In the genomic region with DNA sequence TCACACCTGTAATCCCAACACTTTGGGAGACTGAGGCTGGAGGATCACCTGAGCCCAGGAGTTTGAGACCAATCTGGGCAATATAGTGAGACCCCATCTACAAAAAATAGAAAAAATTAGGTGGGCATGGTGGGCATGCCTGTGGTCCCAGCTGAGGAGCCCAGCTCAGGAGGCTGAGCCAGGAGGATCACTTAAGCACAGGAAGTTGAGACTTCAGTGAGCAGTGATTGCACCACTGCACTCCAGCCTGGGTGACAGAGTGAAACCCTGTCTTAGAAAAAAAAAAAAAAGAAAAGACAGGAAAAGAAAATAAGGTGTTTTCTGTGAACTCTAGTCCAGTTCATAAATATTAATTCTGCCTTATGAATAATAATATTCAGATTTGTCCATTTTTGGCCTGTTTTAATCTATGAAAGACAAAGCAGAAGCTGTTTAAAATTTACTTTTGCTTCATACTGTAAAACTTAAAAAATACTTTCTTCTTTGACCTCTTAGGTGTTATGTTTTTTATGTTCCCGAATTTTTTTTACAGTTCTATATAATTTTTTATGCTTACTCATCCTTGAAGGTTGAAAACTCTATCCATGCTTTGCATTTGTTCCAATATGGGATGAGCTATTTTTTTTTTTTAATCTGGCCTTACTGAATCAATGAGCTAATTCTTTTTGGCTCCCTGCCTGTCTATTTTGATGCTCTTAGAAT, we compare ENCODE assay signal across 16 cellular contexts. TPM values are rescaled to one million over a fixed set of nuclear protein-coding genes. Genes with fewer than 3 reads are reported as not detected.
A peak's percentile ranks its signal among the peaks of the same experiment; 100 is the strongest.
DNase-seq lines count a peak whose midpoint lies in the region; ATAC-seq, FAIRE-seq and TF ChIP-seq lines count a peak whose summit lies in the region.
"Had no signal": no experiment of that assay in that cellular context is flagged by ENCODE, and none has a peak within 500 bp of the region (broad histone marks: within the 10 kb centered on the region; RNA-seq: fewer than 3 reads in every experiment).

No MANE protein-coding gene starts in this region.

- H3K79me1 ChIP-seq in IMR-90 (ENCODE audit: low read depth in 1 of 2, low read length in 2 of 2) (no peaks in the 10 kb centered on the region), mesenchymal stem cell (replicated peaks; ENCODE audit: low read length, poor library complexity, severe bottlenecking) (no peaks in the 10 kb centered on the region)

- in situ Hi-C loops in mammary epithelial cell (cut with MboI; ENCODE audit: low sequenced_read_pairs in 2 of 2) (no loop called here), IMR-90 (cut with MboI; ENCODE audit: low sequenced_read_pairs) (loop anchor here (25.0 kb wide), 1 partner anchor 329 kb away; no protein-coding TSS in a partner anchor), GM12878 (cut with MboI) (no loop called here)

- intact Hi-C loops in mammary epithelial cell (cut with micrococcal nuclease) (no loop called here), breast epithelium (cut with DNase I; ENCODE audit: low total_unique reads) (no loop called here), IMR-90 (cut with micrococcal nuclease) (no loop called here), GM12878 (cut with micrococcal nuclease; ENCODE audit: unreplicated experiment) (no loop called here), posterior cingulate gyrus (cut with DNase I) (no loop called here)

- no peak for TF ChIP-seq RAD21 in IMR-90 (IDR thresholded peaks at IDR 0.05; ENCODE audit: low read length)
- TF ChIP-seq RAD21 in GM12878 (IDR thresholded peaks at IDR 0.05; ENCODE audit: insufficient read depth, low read depth, low read length): no peak

- no peak for DNase-seq in mammary epithelial cell
- DNase-seq in breast epithelium (ENCODE audit: low spot score in 2 of 2): no peak
- DNase-seq in IMR-90: peak; percentile 34
- no peak for DNase-seq in GM12878 (ENCODE audit: low read depth, low spot score)
- no peak for DNase-seq in mesenchymal stem cell
- DNase-seq in small intestine: no peak
- DNase-seq in posterior cingulate gyrus: no peak
- DNase-seq in OCI-M2 (lab: John Stamatoyannopoulos, UW; ENCODE audit: unreplicated experiment): no peak
- DNase-seq: BE2C; CD4-positive, alpha-beta memory T cell; Kasumi-1; NCI-H1417; NCI-H2029 treated with DMSO at 0.1 percent for 48 hours; NCI-H345; NCI-H748 treated with DMSO at 0.1 percent for 48 hours; SHP77 treated with DMSO at 0.1 percent for 48 hours had no signal

- H3K79me2 ChIP-seq in mammary epithelial cell (ENCODE audit: insufficient read depth, low read length) (no peaks in the 10 kb centered on the region), GM12878 (ENCODE audit: control insufficient read depth, insufficient read depth, low read length) (no peaks in the 10 kb centered on the region)

- H2BK15ac ChIP-seq in IMR-90 (ENCODE audit: low read depth, low read length) (no peak overlapping the region), mesenchymal stem cell (ENCODE audit: low read depth, poor library complexity, severe bottlenecking) (no peak overlapping the region)

- H3K36me3 ChIP-seq in mammary epithelial cell (ENCODE audit: insufficient read depth, low read length) (no peaks in the 10 kb centered on the region), breast epithelium (no peaks in the 10 kb centered on the region), IMR-90 (ENCODE audit: control insufficient read depth, insufficient read depth, low read length) (no peaks in the 10 kb centered on the region), GM12878 (ENCODE audit: control insufficient read depth in 2 of 2, insufficient read depth in 2 of 2, low read length in 1 of 2) (no peaks in the 10 kb centered on the region), mesenchymal stem cell (ENCODE audit: control insufficient read depth in 1 of 2, insufficient read depth in 2 of 2, low read depth in 1 of 2, low read length in 2 of 2) (no peaks in the 10 kb centered on the region), small intestine (ENCODE audit: control insufficient read depth in 2 of 2, insufficient read depth in 2 of 2, low read length in 2 of 2) (no peaks in the 10 kb centered on the region)
- H3K36me3 ChIP-seq: BE2C had no signal

- ATAC-seq in IMR-90 (ENCODE audit: low read depth): no peak
- peak; percentile 57 for ATAC-seq in GM12878

- no peaks in the 10 kb centered on the region for H3K4me1 ChIP-seq in mammary epithelial cell (ENCODE audit: insufficient read depth, low read length)
- no peaks in the 10 kb centered on the region for H3K4me1 ChIP-seq in breast epithelium
- H3K4me1 ChIP-seq in IMR-90 (ENCODE audit: control insufficient read depth, insufficient read depth, low read length): peaks cover 2% of the 10 kb centered on the region; the same call in 1 of the 2 replicates
- H3K4me1 ChIP-seq in GM12878 (ENCODE audit: control insufficient read depth, insufficient read depth, low read length): peaks cover 20% of the 10 kb centered on the region
- H3K4me1 ChIP-seq in mesenchymal stem cell (ENCODE audit: control insufficient read depth, insufficient read depth, low read depth, low read length): peaks cover 3% of the 10 kb centered on the region
- no peaks in the 10 kb centered on the region for H3K4me1 ChIP-seq in small intestine (ENCODE audit: control insufficient read depth in 2 of 2, insufficient read depth in 1 of 2, low read depth in 1 of 2, low read length in 1 of 2)
- H3K4me1 ChIP-seq: BE2C had no signal

- no peak overlapping the region for H3K4ac ChIP-seq in IMR-90 (ENCODE audit: low read depth, low read length)
- no peak overlapping the region for H3K4ac ChIP-seq in mesenchymal stem cell (ENCODE audit: low read depth in 1 of 2, low read length in 2 of 2)

- no peak overlapping the region for H3K4me2 ChIP-seq in mammary epithelial cell (ENCODE audit: insufficient read depth, low read depth, low read length)
- no peak overlapping the region for H3K4me2 ChIP-seq in IMR-90 (ENCODE audit: low read depth, low read length)
- H3K4me2 ChIP-seq in GM12878 (ENCODE audit: control insufficient read depth, insufficient read depth): no peak overlapping the region
- no peak overlapping the region for H3K4me2 ChIP-seq in mesenchymal stem cell (ENCODE audit: low read length, poor library complexity, severe bottlenecking)

- H3K9ac ChIP-seq in mammary epithelial cell (ENCODE audit: insufficient read depth, low read length) (no peak overlapping the region), IMR-90 (ENCODE audit: low read depth, low read length) (no peak overlapping the region), GM12878 (ENCODE audit: control insufficient read depth, insufficient read depth, low read length) (no peak overlapping the region), mesenchymal stem cell (ENCODE audit: low read length) (peak overlapping the region; percentile 67)

- H3K27me3 ChIP-seq in mammary epithelial cell (ENCODE audit: insufficient read depth, low read length): no peaks in the 10 kb centered on the region
- H3K27me3 ChIP-seq in breast epithelium: no peaks in the 10 kb centered on the region
- no peaks in the 10 kb centered on the region for H3K27me3 ChIP-seq in IMR-90 (ENCODE audit: control insufficient read depth, insufficient read depth, low read length)
- no peaks in the 10 kb centered on the region for H3K27me3 ChIP-seq in GM12878 (replicated peaks in 1 of 2; ENCODE audit: control insufficient read depth in 2 of 2, insufficient read depth in 2 of 2, low read length in 1 of 2)
- no peaks in the 10 kb centered on the region for H3K27me3 ChIP-seq in mesenchymal stem cell (ENCODE audit: control insufficient read depth in 1 of 2, insufficient read depth in 1 of 2, low read length in 2 of 2)
- H3K27me3 ChIP-seq in small intestine (ENCODE audit: control insufficient read depth in 2 of 2, insufficient read depth in 2 of 2, low read length in 2 of 2): no peaks in the 10 kb centered on the region
- H3K27me3 ChIP-seq: BE2C had no signal

- H2BK20ac ChIP-seq in IMR-90 (ENCODE audit: low read depth, low read length): no peak overlapping the region

- POLR2A ChIA-PET in IMR-90 (lab: Charles Lee; ENCODE audit: unreplicated experiment) (interaction anchor here (0.6 kb wide), 2 partner anchors 87 to 88 kb away, joined by 3 read pairs; no protein-coding TSS in a partner anchor), GM12878 (lab: Charles Lee) (interaction anchor here (0.5 to 5.5 kb wide), 10 partner anchors 11 to 143 kb away, joined by 3 to 27 read pairs (median 4); partner anchors contain the start of gene GMCL1)

- no peak overlapping the region for H2BK5ac ChIP-seq in IMR-90 (ENCODE audit: low read depth, low read length, poor library complexity, severe bottlenecking)
- peak overlapping the region; percentile 89 for H2BK5ac ChIP-seq in mesenchymal stem cell (ENCODE audit: low read depth, low read length, poor library complexity, severe bottlenecking)

- no peak overlapping the region for H3K18ac ChIP-seq in IMR-90 (ENCODE audit: low read depth, low read length)
- no peak overlapping the region for H3K18ac ChIP-seq in mesenchymal stem cell (ENCODE audit: low read depth in 1 of 2, low read length in 2 of 2)

- H3K27ac ChIP-seq in mammary epithelial cell (ENCODE audit: insufficient read depth, low read depth, low read length) (no peak overlapping the region), breast epithelium (no peak overlapping the region), IMR-90 (ENCODE audit: insufficient read depth, low read length) (no peak overlapping the region), GM12878 (ENCODE audit: control insufficient read depth, insufficient read depth) (no peak overlapping the region), mesenchymal stem cell (ENCODE audit: low read length, poor library complexity, severe bottlenecking) (peak overlapping the region; percentile 96), small intestine (ENCODE audit: low read depth in 1 of 2, low read length in 1 of 2) (no peak overlapping the region)

- peaks cover 2% of the 10 kb centered on the region; the same call in 1 of the 2 replicates for H3K9me1 ChIP-seq in IMR-90 (ENCODE audit: insufficient read depth, low read length)

- RAD21 ChIA-PET in GM12878 (lab: Charles Lee; ENCODE audit: unreplicated experiment): interaction anchor here (0.7 to 2.9 kb wide), 13 partner anchors 8 to 103 kb away, joined by 3 to 13 read pairs (median 5); partner anchors contain the start of gene ANXA4

- no peak overlapping the region for H2BK120ac ChIP-seq in IMR-90 (ENCODE audit: low read depth, low read length)
- H2BK120ac ChIP-seq in mesenchymal stem cell (ENCODE audit: low read depth, low read length): no peak overlapping the region

- H3K4me3 ChIP-seq in mammary epithelial cell (replicated peaks in 1 of 3; ENCODE audit: insufficient read depth in 1 of 3, low read depth in 2 of 3, low read length in 3 of 3) (no peak overlapping the region), breast epithelium (no peak overlapping the region), IMR-90 (ENCODE audit: insufficient read depth, low read depth, low read length) (no peak overlapping the region), GM12878 (no peak overlapping the region), mesenchymal stem cell (ENCODE audit: insufficient read depth in 1 of 2, low read depth in 1 of 2, low read length in 2 of 2) (no peak overlapping the region), small intestine (ENCODE audit: low read depth in 1 of 2, low read length in 2 of 2) (no peak overlapping the region)

- SMC1A ChIA-PET in GM12878 (lab: Charles Lee; ENCODE audit: uncharacterized antibody, unreplicated experiment): interaction anchor here (1.0 to 5.1 kb wide), 18 partner anchors 9 to 179 kb away, joined by 3 to 62 read pairs (median 5); partner anchors contain the start of gene GMCL1

- no peaks in the 10 kb centered on the region for H3K9me3 ChIP-seq in mammary epithelial cell (replicated peaks; ENCODE audit: insufficient read depth, low read length)
- H3K9me3 ChIP-seq in breast epithelium: no peaks in the 10 kb centered on the region
- H3K9me3 ChIP-seq in IMR-90 (ENCODE audit: control insufficient read depth, insufficient read depth, low read length): no peaks in the 10 kb centered on the region
- H3K9me3 ChIP-seq in GM12878 (replicated peaks; ENCODE audit: control insufficient read depth, insufficient read depth, low read length): no peaks in the 10 kb centered on the region
- H3K9me3 ChIP-seq in mesenchymal stem cell (ENCODE audit: control insufficient read depth, low read length): no peaks in the 10 kb centered on the region
- H3K9me3 ChIP-seq in small intestine (ENCODE audit: control insufficient read depth, low read depth): no peaks in the 10 kb centered on the region
- H3K9me3 ChIP-seq: BE2C had no signal

- H4K20me1 ChIP-seq in mammary epithelial cell (ENCODE audit: insufficient read depth, low read length) (no peaks in the 10 kb centered on the region), IMR-90 (ENCODE audit: insufficient read depth, low read length) (no peaks in the 10 kb centered on the region), GM12878 (ENCODE audit: control insufficient read depth, insufficient read depth) (no peaks in the 10 kb centered on the region)

- dilution Hi-C loops in mammary epithelial cell (cut with HindIII; ENCODE audit: low sequenced_read_pairs): no loop called here
- dilution Hi-C loops in IMR-90 (cut with HindIII; ENCODE audit: low sequenced_read_pairs, unreplicated experiment): no loop called here

- CTCF ChIA-PET in mammary epithelial cell (lab: Charles Lee; ENCODE audit: low non-redundant PET) (interaction anchor here (0.7 to 0.9 kb wide), 2 partner anchors 9 to 39 kb away, joined by 3 to 7 read pairs; no protein-coding TSS in a partner anchor), IMR-90 (lab: Yijun Ruan, JAX) (interaction anchor here (0.6 to 6.2 kb wide), 3 partner anchors 8 to 85 kb away, joined by 3 to 31 read pairs (median 8); no protein-coding TSS in a partner anchor), GM12878 (lab: Yijun Ruan, JAX) (interaction anchor here (0.6 to 4.0 kb wide), 11 partner anchors 9 to 116 kb away, joined by 3 to 44 read pairs (median 4); no protein-coding TSS in a partner anchor)

- H4K5ac ChIP-seq in IMR-90 (ENCODE audit: low read depth, low read length): no peak overlapping the region

- no peak for TF ChIP-seq EP300 in GM12878 (IDR thresholded peaks at IDR 0.05; ENCODE audit: borderline replicate concordance in 1 of 2, control insufficient read depth in 1 of 2, low read depth in 2 of 2, low read length in 2 of 2)

- H4K8ac ChIP-seq in IMR-90 (ENCODE audit: low read depth in 2 of 2, low read length in 2 of 2) (no peak overlapping the region), mesenchymal stem cell (ENCODE audit: low read length) (no peak overlapping the region)

- no peak overlapping the region for H3K56ac ChIP-seq in IMR-90 (ENCODE audit: extremely low read depth, insufficient read depth, low read length)

- TF ChIP-seq POLR2A in breast epithelium (IDR thresholded peaks at IDR 0.05) (no peak), IMR-90 (IDR thresholded peaks at IDR 0.05; ENCODE audit: low read depth, low read length) (no peak), GM12878 (IDR thresholded peaks at IDR 0.05; ENCODE audit: low read depth, low read length) (no peak)

- peak overlapping the region; percentile 17 for H2AFZ ChIP-seq in mammary epithelial cell (ENCODE audit: low read depth, low read length)
- no peak overlapping the region for H2AFZ ChIP-seq in IMR-90 (replicated peaks; ENCODE audit: low read length, poor library complexity)
- no peak overlapping the region for H2AFZ ChIP-seq in GM12878 (ENCODE audit: control insufficient read depth, low read depth, low read length)
- no peak overlapping the region for H2AFZ ChIP-seq in mesenchymal stem cell (ENCODE audit: low read depth, low read length)

- H3K23ac ChIP-seq in IMR-90 (ENCODE audit: low read depth, low read length) (no peak overlapping the region), mesenchymal stem cell (ENCODE audit: low read length in 2 of 2) (no peak overlapping the region)

- no peak overlapping the region for H2BK12ac ChIP-seq in mesenchymal stem cell (ENCODE audit: low read length in 2 of 2)

- H2AK5ac ChIP-seq in IMR-90 (ENCODE audit: low read depth, low read length): no peak overlapping the region
- peak overlapping the region; percentile 97 for H2AK5ac ChIP-seq in mesenchymal stem cell (ENCODE audit: low read length, severe bottlenecking)

- FAIRE-seq in GM12878 (lab: Jason Lieb, UNC): no peak
- FAIRE-seq in small intestine (lab: Jason Lieb, UNC): no peak

- H3K14ac ChIP-seq in IMR-90 (replicated peaks; ENCODE audit: low read depth, low read length) (no peak overlapping the region), mesenchymal stem cell (ENCODE audit: low read length in 2 of 2) (no peak overlapping the region)

- WGBS in mammary epithelial cell (ENCODE audit: low coverage, missing lambda C conversion rate): 67% methylated on average over 1 of the region's 1 CpG
- WGBS in IMR-90 (ENCODE audit: extremely low coverage in 2 of 2, insufficient read length in 1 of 2), 2 experiments: no CpG with 5 or more reads among the region's 1 CpG
- WGBS in GM12878 (ENCODE audit: insufficient coverage, insufficient replicate concordance, low lambda C conversion rate, missing lambda C conversion rate): 53% methylated on average over 1 of the region's 1 CpG
- no CpG with 5 or more reads among the region's 1 CpG for WGBS in mesenchymal stem cell
- 74 to 81% (median 74%) methylated on average over 1 of the region's 1 CpG for WGBS in small intestine, 3 donors

- no peak overlapping the region for H2AK9ac ChIP-seq in IMR-90 (replicated peaks; ENCODE audit: low read depth, low read length, poor library complexity)

- H4K91ac ChIP-seq in IMR-90 (ENCODE audit: insufficient read depth, low read depth, low read length) (no peak overlapping the region), mesenchymal stem cell (ENCODE audit: low read length) (no peak overlapping the region)

- TF ChIP-seq CTCF in mammary epithelial cell (conservative IDR thresholded peaks at IDR 0.05 in 1 of 2, IDR thresholded peaks at IDR 0.05 in 1 of 2; ENCODE audit: extremely low read depth in 1 of 2, insufficient read depth in 1 of 2, low read depth in 1 of 2, low read length in 2 of 2): no peak
- no peak for TF ChIP-seq CTCF in breast epithelium (IDR thresholded peaks at IDR 0.05)
- TF ChIP-seq CTCF in IMR-90 (conservative IDR thresholded peaks at IDR 0.05; ENCODE audit: low read depth, low read length): no peak
- TF ChIP-seq CTCF in GM12878 (IDR thresholded peaks at IDR 0.05 in 2 of 3, conservative IDR thresholded peaks at IDR 0.05 in 1 of 3; ENCODE audit: control insufficient read depth in 2 of 3, extremely low read depth in 1 of 3, insufficient read depth in 1 of 3, low read depth in 3 of 3, low read length in 3 of 3): no peak

- BruUV-seq in mammary epithelial cell (replicated peaks; lab: Mats Ljungman, UMichigan) (no TSS peak), IMR-90 (replicated peaks; lab: Mats Ljungman, UMichigan) (no TSS peak), GM12878 (replicated peaks; lab: Mats Ljungman, UMichigan) (no TSS peak)

RNA-seq across cellular contexts. Expression of gene ANXA4, which starts 8.4 kb away (rescaled TPM):
- total RNA-seq in mammary epithelial cell (100 to 1,000 TPM in 1 of 2 donors, 10 to 100 TPM in 1; 71.0 to 147 TPM), breast epithelium (10 to 100 TPM; 61.6 to 77.1 (median 65.6) TPM), IMR-90 (2012; rRNA removed) (22.2 and 25.8 TPM in 2 replicates), GM12878 (2014; rRNA removed) (59.3 and 60.0 TPM in 2 replicates), GM12878 (2014; rRNA removed; fragmentation: Illumina TruSeq; extraction: Trizol) (16.3 and 17.7 TPM in 2 replicates), GM12878 (2021) (57.5 and 64.2 TPM in 2 replicates)
- polyA plus RNA-seq in mammary epithelial cell (148 TPM), IMR-90 (2012; rRNA removed) (72.0 and 113 TPM in 2 replicates), GM12878 (2011; rRNA removed) (81.6 and 97.2 TPM in 2 replicates), GM12878 (2014; fragmentation: Illumina TruSeq; extraction: Trizol) (57.9 and 74.3 TPM in 2 replicates), GM12878 (2014; fragmentation: Nextera tagmentation; extraction: Ambion mirVana) (10 to 100 TPM; 64.6 to 73.1 TPM), GM12878 (2014; rRNA removed) (78.8 and 94.3 TPM in 2 replicates), GM12878 (2016; fragmentation: Nextera tagmentation; extraction: Ambion mirVana) (10 to 100 TPM; 69.0 to 74.2 TPM), small intestine (100 to 1,000 TPM; 289 to 317 (median 309) TPM)
- 222 TPM for polyA minus RNA-seq in mammary epithelial cell
- 21.8 and 32.1 TPM in 2 replicates for polyA plus RNA-seq in IMR-90 (2012; cell fraction: cytosol; rRNA removed)
- polyA plus RNA-seq in IMR-90 (2012; cell fraction: nucleus; rRNA removed; ENCODE audit: low replicate concordance): 18.7 and 28.6 TPM in 2 replicates
- 52.6 and 58.2 TPM in 2 replicates for total RNA-seq in GM12878 (2013; cell fraction: nucleolus; rRNA removed)
- polyA plus RNA-seq in GM12878 (2011; ENCODE audit: low read depth): 18.8 TPM
- 71.3 and 110 TPM in 2 replicates for polyA plus RNA-seq in GM12878 (2011; cell fraction: cytosol; rRNA removed)
- polyA plus RNA-seq in GM12878 (2011; cell fraction: nucleus; rRNA removed): 110 and 122 TPM in 2 replicates
- polyA plus RNA-seq in GM12878 (2012): 44.2 and 54.2 TPM in 2 replicates
- 77.5 and 85.9 TPM in 2 replicates for polyA minus RNA-seq in GM12878 (2011; rRNA and poly(A)+ RNA removed)
- 24.5 and 37.8 TPM in 2 replicates for polyA minus RNA-seq in GM12878 (2011; cell fraction: cytosol; rRNA and poly(A)+ RNA removed)
- polyA minus RNA-seq in GM12878 (2011; cell fraction: nucleus; rRNA and poly(A)+ RNA removed): 21.4 and 30.3 TPM in 2 replicates
- 99.3 TPM for polyA plus RNA-seq in mesenchymal stem cell (2013, experiment 1 of 2)
- polyA plus RNA-seq in mesenchymal stem cell (2013, experiment 2 of 2): 95.9 TPM
